ENCODE assay signal across 22 cellular contexts in the genomic region with DNA sequence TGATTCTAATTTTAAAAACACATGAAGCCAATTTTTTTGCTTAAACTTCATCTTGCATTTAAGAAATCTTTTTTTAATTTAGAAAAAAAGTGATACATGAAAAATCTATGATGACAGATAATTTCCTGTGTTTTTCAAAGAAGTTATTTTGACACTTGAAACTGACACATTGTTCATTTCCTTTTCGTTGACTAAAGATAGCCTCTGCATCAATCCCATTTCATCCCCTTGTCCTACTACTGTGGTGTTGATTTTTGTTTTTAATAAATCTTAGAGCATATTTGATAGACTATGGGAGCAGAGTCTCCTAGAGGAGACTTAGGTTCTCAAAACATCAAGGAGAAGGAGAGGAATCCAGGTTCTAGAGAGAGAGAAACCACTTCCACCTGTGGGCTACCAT.
A peak's percentile ranks its signal among the peaks of the same experiment; 100 is the strongest.
DNase-seq lines count a peak whose midpoint lies in the region; ATAC-seq and FAIRE-seq lines count a peak whose summit lies in the region.
"Had no signal": no experiment of that assay in that cellular context is flagged by ENCODE, and none has a peak within 500 bp of the region (broad histone marks: within the 10 kb centered on the region; RNA-seq: fewer than 3 reads in every experiment).

No MANE protein-coding gene starts in this region.

- CTCF ChIA-PET in activated CD4-positive, alpha-beta memory T cell treated with anti-CD3 and anti-CD28 coated beads, Interleukin-2, amount 10 ng/mL, durations not matched to agents 7 days and 5 days (lab: Charles Lee), result no interaction called here
- CTCF ChIA-PET in activated CD4-positive, alpha-beta memory T cell treated with anti-CD3 and anti-CD28 coated beads for 36 hours (lab: Charles Lee), result no interaction called here

- peaks cover 5% of the 10 kb centered on the region for H3K9me3 Mint-ChIP-seq in activated CD4-positive, alpha-beta memory T cell treated with anti-CD3 and anti-CD28 coated beads, Interleukin-2, amount 10 ng/mL, durations not matched to agents 7 days and 5 days
- H3K9me3 Mint-ChIP-seq in activated CD4-positive, alpha-beta memory T cell treated with anti-CD3 and anti-CD28 coated beads for 36 hours, result no peaks in the 10 kb centered on the region
- H3K9me3 Mint-ChIP-seq in stimulated activated naive CD8-positive, alpha-beta T cell treated with anti-CD3 and anti-CD28 coated beads, Interleukin-15, Interleukin-2, amounts not matched to agents 100 ng/mL and 50 ng/mL, for 24 hours, result peaks cover 5% of the 10 kb centered on the region
- peaks cover 4 to 8% of the 10 kb centered on the region in 2 donors for H3K9me3 Mint-ChIP-seq in stimulated activated naive CD8-positive, alpha-beta T cell treated with anti-CD3 and anti-CD28 coated beads, Interleukin-15, amount 100 ng/mL, for 72 hours

- peak overlapping the region; percentile 40 for H3K27ac Mint-ChIP-seq in activated CD4-positive, alpha-beta memory T cell treated with anti-CD3 and anti-CD28 coated beads, Interleukin-2, amount 10 ng/mL, durations not matched to agents 7 days and 5 days
- no peak overlapping the region for H3K27ac Mint-ChIP-seq in activated CD4-positive, alpha-beta memory T cell treated with anti-CD3 and anti-CD28 coated beads for 36 hours
- peak overlapping the region; percentile 55 for H3K27ac Mint-ChIP-seq in stimulated activated naive CD8-positive, alpha-beta T cell treated with anti-CD3 and anti-CD28 coated beads, Interleukin-15, Interleukin-2, amounts not matched to agents 100 ng/mL and 50 ng/mL, for 24 hours
- no peak overlapping the region for H3K27ac Mint-ChIP-seq in stimulated activated naive CD8-positive, alpha-beta T cell treated with anti-CD3 and anti-CD28 coated beads, Interleukin-15, amount 100 ng/mL, for 72 hours
- H3K27ac Mint-ChIP-seq: B cell had no signal

- peak; percentile 26 for FAIRE-seq in endometrium (lab: Jason Lieb, UNC)
- FAIRE-seq: D721Med, GM18507 had no signal

- H3K4me3 Mint-ChIP-seq in activated CD4-positive, alpha-beta memory T cell treated with anti-CD3 and anti-CD28 coated beads, Interleukin-2, amount 10 ng/mL, durations not matched to agents 7 days and 5 days, result no peak overlapping the region
- no peak overlapping the region for H3K4me3 Mint-ChIP-seq in activated CD4-positive, alpha-beta memory T cell treated with anti-CD3 and anti-CD28 coated beads for 36 hours
- H3K4me3 Mint-ChIP-seq in stimulated activated naive CD8-positive, alpha-beta T cell treated with anti-CD3 and anti-CD28 coated beads, Interleukin-15, Interleukin-2, amounts not matched to agents 100 ng/mL and 50 ng/mL, for 24 hours, result no peak overlapping the region
- peak overlapping the region; percentile 8 to 22 for H3K4me3 Mint-ChIP-seq in stimulated activated naive CD8-positive, alpha-beta T cell treated with anti-CD3 and anti-CD28 coated beads, Interleukin-15, amount 100 ng/mL, for 72 hours
- H3K4me3 Mint-ChIP-seq: B cell had no signal

- no peaks in the 10 kb centered on the region for H3K36me3 Mint-ChIP-seq in activated CD4-positive, alpha-beta memory T cell treated with anti-CD3 and anti-CD28 coated beads, Interleukin-2, amount 10 ng/mL, durations not matched to agents 7 days and 5 days (ENCODE audit: low read depth)
- peaks cover 5% of the 10 kb centered on the region for H3K36me3 Mint-ChIP-seq in activated CD4-positive, alpha-beta memory T cell treated with anti-CD3 and anti-CD28 coated beads for 36 hours
- H3K36me3 Mint-ChIP-seq in stimulated activated naive CD8-positive, alpha-beta T cell treated with anti-CD3 and anti-CD28 coated beads, Interleukin-15, Interleukin-2, amounts not matched to agents 100 ng/mL and 50 ng/mL, for 24 hours (ENCODE audit: low read depth), result no peaks in the 10 kb centered on the region

- no peak for DNase-seq in activated CD4-positive, alpha-beta memory T cell treated with anti-CD3 and anti-CD28 coated beads, Interleukin-2, amount 10 ng/mL, durations not matched to agents 7 days and 5 days
- DNase-seq in activated CD4-positive, alpha-beta memory T cell treated with anti-CD3 and anti-CD28 coated beads for 36 hours, result no peak
- DNase-seq in stimulated activated naive CD8-positive, alpha-beta T cell treated with anti-CD3 and anti-CD28 coated beads, Interleukin-15, Interleukin-2, amounts not matched to agents 100 U/mL and 50 U/mL, for 24 hours, result no peak
- DNase-seq in stimulated activated naive CD8-positive, alpha-beta T cell treated with anti-CD3 and anti-CD28 coated beads, Interleukin-15, amount 100 ng/mL, for 72 hours, result no peak
- no peak for DNase-seq in epidermal melanocyte (ENCODE audit: insufficient read length, low spot score)
- DNase-seq in NCI-H2196 treated with DMSO at 0.1 percent for 48 hours (lab: John Stamatoyannopoulos, UW; ENCODE audit: unreplicated experiment), result no peak
- DNase-seq: GM23248, H7, Karpas-422, MV-4-11, NCI-H1105, NCI-H2029, NCI-H446 treated with DMSO at 0.1 percent for 48 hours, NCI-H526, NCI-H82, Right ventricle myocardium superior, RPMI8226 had no signal

- peaks cover 26% of the 10 kb centered on the region for H3K4me1 Mint-ChIP-seq in activated CD4-positive, alpha-beta memory T cell treated with anti-CD3 and anti-CD28 coated beads, Interleukin-2, amount 10 ng/mL, durations not matched to agents 7 days and 5 days
- H3K4me1 Mint-ChIP-seq in activated CD4-positive, alpha-beta memory T cell treated with anti-CD3 and anti-CD28 coated beads for 36 hours (ENCODE audit: low read depth), result peaks cover 16% of the 10 kb centered on the region
- H3K4me1 Mint-ChIP-seq in stimulated activated naive CD8-positive, alpha-beta T cell treated with anti-CD3 and anti-CD28 coated beads, Interleukin-15, Interleukin-2, amounts not matched to agents 100 ng/mL and 50 ng/mL, for 24 hours (ENCODE audit: low read depth), result peaks cover 26% of the 10 kb centered on the region
- peaks cover 44% of the 10 kb centered on the region for H3K4me1 Mint-ChIP-seq in stimulated activated naive CD8-positive, alpha-beta T cell treated with anti-CD3 and anti-CD28 coated beads, Interleukin-15, amount 100 ng/mL, for 72 hours

- intact Hi-C loops in activated CD4-positive, alpha-beta memory T cell treated with anti-CD3 and anti-CD28 coated beads for 36 hours (cut with micrococcal nuclease), result loop anchor here (5.0 kb wide), 1 partner anchor 40 kb away; no protein-coding TSS in a partner anchor

- POLR2A ChIA-PET in activated CD4-positive, alpha-beta memory T cell treated with anti-CD3 and anti-CD28 coated beads, Interleukin-2, amount 10 ng/mL, durations not matched to agents 7 days and 5 days (lab: Charles Lee), result no interaction called here
- POLR2A ChIA-PET in activated CD4-positive, alpha-beta memory T cell treated with anti-CD3 and anti-CD28 coated beads for 36 hours (lab: Charles Lee), result no interaction called here

- no peak for ATAC-seq in stimulated activated naive CD8-positive, alpha-beta T cell treated with anti-CD3 and anti-CD28 coated beads, Interleukin-15, Interleukin-2, amounts not matched to agents 100 U/mL and 50 U/mL, for 24 hours
- ATAC-seq in stimulated activated naive CD8-positive, alpha-beta T cell treated with anti-CD3 and anti-CD28 coated beads, Interleukin-15, amount 100 ng/mL, for 72 hours, result no peak

- no peaks in the 10 kb centered on the region for H3K27me3 Mint-ChIP-seq in activated CD4-positive, alpha-beta memory T cell treated with anti-CD3 and anti-CD28 coated beads, Interleukin-2, amount 10 ng/mL, durations not matched to agents 7 days and 5 days
- no peaks in the 10 kb centered on the region for H3K27me3 Mint-ChIP-seq in activated CD4-positive, alpha-beta memory T cell treated with anti-CD3 and anti-CD28 coated beads for 36 hours
- no peaks in the 10 kb centered on the region for H3K27me3 Mint-ChIP-seq in stimulated activated naive CD8-positive, alpha-beta T cell treated with anti-CD3 and anti-CD28 coated beads, Interleukin-15, Interleukin-2, amounts not matched to agents 100 ng/mL and 50 ng/mL, for 24 hours
- no peaks in the 10 kb centered on the region for H3K27me3 Mint-ChIP-seq in stimulated activated naive CD8-positive, alpha-beta T cell treated with anti-CD3 and anti-CD28 coated beads, Interleukin-15, amount 100 ng/mL, for 72 hours

Comparison
In these comparisons a context has a peak if more than half of its experiments do, and no peak if none do; other contexts are left out.
1. H3K27ac Mint-ChIP-seq: peak in activated CD4-positive, alpha-beta memory T cell treated with anti-CD3 and anti-CD28 coated beads, Interleukin-2, amount 10 ng/mL, durations not matched to agents 7 days and 5 days (single experiment) and stimulated activated naive CD8-positive, alpha-beta T cell treated with anti-CD3 and anti-CD28 coated beads, Interleukin-15, Interleukin-2, amounts not matched to agents 100 ng/mL and 50 ng/mL, for 24 hours (single experiment); none in activated CD4-positive, alpha-beta memory T cell treated with anti-CD3 and anti-CD28 coated beads for 36 hours (single experiment) and stimulated activated naive CD8-positive, alpha-beta T cell treated with anti-CD3 and anti-CD28 coated beads, Interleukin-15, amount 100 ng/mL, for 72 hours (0 of 2).
2. H3K4me3 Mint-ChIP-seq: peak in stimulated activated naive CD8-positive, alpha-beta T cell treated with anti-CD3 and anti-CD28 coated beads, Interleukin-15, amount 100 ng/mL, for 72 hours (2 of 2); none in activated CD4-positive, alpha-beta memory T cell treated with anti-CD3 and anti-CD28 coated beads, Interleukin-2, amount 10 ng/mL, durations not matched to agents 7 days and 5 days (single experiment), activated CD4-positive, alpha-beta memory T cell treated with anti-CD3 and anti-CD28 coated beads for 36 hours (single experiment) and stimulated activated naive CD8-positive, alpha-beta T cell treated with anti-CD3 and anti-CD28 coated beads, Interleukin-15, Interleukin-2, amounts not matched to agents 100 ng/mL and 50 ng/mL, for 24 hours (single experiment).